Comparison of ENCODE assay signal across 12 cellular contexts in genomic region chr15:31359722-31360111, GRCh38. TPM values are rescaled to one million over a fixed set of nuclear protein-coding genes. Genes with fewer than 3 reads are reported as not detected.
DNase-seq lines count a peak whose midpoint lies in the region; ATAC-seq and TF ChIP-seq lines count a peak whose summit lies in the region.
"Had no signal": no experiment of that assay in that cellular context is flagged by ENCODE, and none has a peak within 500 bp of the region (broad histone marks: within the 10 kb centered on the region; RNA-seq: fewer than 3 reads in every experiment).

No MANE protein-coding gene starts in this region.

- H3K27ac ChIP-seq in thyroid gland: peak overlapping the region; percentile 96 to 100 (median 100)

- no peaks in the 10 kb centered on the region for H3K9me3 Mint-ChIP-seq in activated naive CD4-positive, alpha-beta T cell treated with anti-CD3 and anti-CD28 coated beads, Interleukin-2, amount 10 ng/mL, durations not matched to agents 7 days and 5 days
- peaks cover 3% of the 10 kb centered on the region for H3K9me3 Mint-ChIP-seq in activated CD8-positive, alpha-beta T cell treated with anti-CD3 and anti-CD28 coated beads for 36 hours
- H3K9me3 Mint-ChIP-seq: nephron progenitor cell had no signal

- intact Hi-C loops in activated CD8-positive, alpha-beta T cell treated with anti-CD3 and anti-CD28 coated beads for 36 hours (cut with micrococcal nuclease): loop anchor here (5.0 kb wide), 2 partner anchors 92 to 142 kb away; no protein-coding TSS in a partner anchor
- intact Hi-C loops in left colon (cut with DNase I, micrococcal nuclease): no loop called here
- intact Hi-C loops in thyroid gland (cut with DNase I): no loop called here

- H3K4me1 ChIP-seq in thyroid gland: peaks cover 97 to 100% of the 10 kb centered on the region in 2 donors

- H3K27ac Mint-ChIP-seq in activated naive CD4-positive, alpha-beta T cell treated with anti-CD3 and anti-CD28 coated beads, Interleukin-2, amount 10 ng/mL, durations not matched to agents 7 days and 5 days: peak overlapping the region; percentile 97
- H3K27ac Mint-ChIP-seq in activated CD8-positive, alpha-beta T cell treated with anti-CD3 and anti-CD28 coated beads for 36 hours: peak overlapping the region; percentile 99
- H3K27ac Mint-ChIP-seq: nephron progenitor cell had no signal

- CTCF ChIA-PET in activated naive CD4-positive, alpha-beta T cell treated with anti-CD3 and anti-CD28 coated beads, Interleukin-2, amount 10 ng/mL, durations not matched to agents 7 days and 5 days (lab: Charles Lee): interaction anchor here (1.6 to 14.1 kb wide), 4 partner anchors 13 to 144 kb away, joined by 4 to 160 read pairs (median 6); no protein-coding TSS in a partner anchor
- CTCF ChIA-PET in activated CD8-positive, alpha-beta T cell treated with anti-CD3 and anti-CD28 coated beads for 36 hours (lab: Charles Lee): interaction anchor here (0.7 to 11.3 kb wide), 6 partner anchors 9 to 129 kb away, joined by 3 to 117 read pairs (median 4); no protein-coding TSS in a partner anchor

- peaks cover 100% of the 10 kb centered on the region for H3K4me1 Mint-ChIP-seq in activated naive CD4-positive, alpha-beta T cell treated with anti-CD3 and anti-CD28 coated beads, Interleukin-2, amount 10 ng/mL, durations not matched to agents 7 days and 5 days
- H3K4me1 Mint-ChIP-seq in activated CD8-positive, alpha-beta T cell treated with anti-CD3 and anti-CD28 coated beads for 36 hours (ENCODE audit: low read depth): peaks cover 99% of the 10 kb centered on the region

- no peaks in the 10 kb centered on the region for H3K36me3 ChIP-seq in thyroid gland

- no peaks in the 10 kb centered on the region for H3K9me3 ChIP-seq in thyroid gland

- POLR2A ChIA-PET in activated CD8-positive, alpha-beta T cell treated with anti-CD3 and anti-CD28 coated beads for 36 hours (lab: Charles Lee): interaction anchor here (1.0 to 18.7 kb wide), 8 partner anchors 6 to 119 kb away, joined by 3 to 444 read pairs (median 4); no protein-coding TSS in a partner anchor

- TF ChIP-seq POLR2A in thyroid gland (IDR thresholded peaks at IDR 0.05): no peak

- peaks cover 52% of the 10 kb centered on the region for H3K36me3 Mint-ChIP-seq in activated naive CD4-positive, alpha-beta T cell treated with anti-CD3 and anti-CD28 coated beads, Interleukin-2, amount 10 ng/mL, durations not matched to agents 7 days and 5 days
- H3K36me3 Mint-ChIP-seq in activated CD8-positive, alpha-beta T cell treated with anti-CD3 and anti-CD28 coated beads for 36 hours (ENCODE audit: low read depth): peaks cover 64% of the 10 kb centered on the region

- peak overlapping the region; percentile 66 for H3K4me3 Mint-ChIP-seq in activated naive CD4-positive, alpha-beta T cell treated with anti-CD3 and anti-CD28 coated beads, Interleukin-2, amount 10 ng/mL, durations not matched to agents 7 days and 5 days
- peak overlapping the region; percentile 73 for H3K4me3 Mint-ChIP-seq in activated CD8-positive, alpha-beta T cell treated with anti-CD3 and anti-CD28 coated beads for 36 hours
- H3K4me3 Mint-ChIP-seq: nephron progenitor cell had no signal

- no peak for DNase-seq in activated naive CD4-positive, alpha-beta T cell treated with anti-CD3 and anti-CD28 coated beads, Interleukin-2, amount 10 ng/mL, durations not matched to agents 7 days and 5 days
- DNase-seq in activated naive CD4-positive, alpha-beta T cell treated with anti-CD3 and anti-CD28 coated beads, Interleukin-2, amount 50 U/mL, for 16 hours: no peak
- peak; percentile 24 for DNase-seq in activated CD8-positive, alpha-beta T cell treated with anti-CD3 and anti-CD28 coated beads for 36 hours
- DNase-seq in left colon (no peak), thyroid gland (no peak), inferior parietal cortex (ENCODE audit: extremely low spot score) (no peak)
- DNase-seq: activated gamma-delta T cell treated with Interleukin-2 at 50 U/mL for 16 hours, COR-L47, nephron progenitor cell, SW 1271 had no signal

- no peaks in the 10 kb centered on the region for H3K27me3 ChIP-seq in thyroid gland

- ATAC-seq in activated CD8-positive, alpha-beta T cell treated with anti-CD3 and anti-CD28 coated beads for 36 hours: no peak
- ATAC-seq in left colon (peak; percentile 16), GM19397 (IDR thresholded peaks at IDR 0.05; ENCODE audit: unreplicated experiment) (no peak), GM21786 (IDR thresholded peaks at IDR 0.05; ENCODE audit: unreplicated experiment) (no peak)

- H3K4me3 ChIP-seq in thyroid gland (replicated peaks in 1 of 3): no peak overlapping the region

- TF ChIP-seq CTCF in activated CD8-positive, alpha-beta T cell treated with anti-CD3 and anti-CD28 coated beads for 36 hours (IDR thresholded peaks at IDR 0.05): no peak
- no peak for TF ChIP-seq CTCF in thyroid gland (IDR thresholded peaks at IDR 0.05)

- H3K27me3 Mint-ChIP-seq in activated naive CD4-positive, alpha-beta T cell treated with anti-CD3 and anti-CD28 coated beads, Interleukin-2, amount 10 ng/mL, durations not matched to agents 7 days and 5 days: no peaks in the 10 kb centered on the region
- no peaks in the 10 kb centered on the region for H3K27me3 Mint-ChIP-seq in activated CD8-positive, alpha-beta T cell treated with anti-CD3 and anti-CD28 coated beads for 36 hours

- WGBS in thyroid gland, 2 donors: 72 to 78% methylated on average over 2 to 7 of the region's 7 CpGs

RNA-seq across cellular contexts. Expression of gene KLF13, which starts 33.1 kb away (rescaled TPM):
- total RNA-seq in activated CD8-positive, alpha-beta T cell treated with anti-CD3 and anti-CD28 coated beads for 36 hours: 100 to 1,000 TPM; 163 to 175 TPM
- total RNA-seq in left colon (100 to 1,000 TPM in 1 of 2 donors, 10 to 100 TPM in 1; 36.8 to 103 TPM), thyroid gland (100 to 1,000 TPM in 2 of 4 donors, 10 to 100 TPM in 2; 84.0 to 117 (median 97.6) TPM)
